ENCODE assay signal across 11 cellular contexts in the genomic region with DNA sequence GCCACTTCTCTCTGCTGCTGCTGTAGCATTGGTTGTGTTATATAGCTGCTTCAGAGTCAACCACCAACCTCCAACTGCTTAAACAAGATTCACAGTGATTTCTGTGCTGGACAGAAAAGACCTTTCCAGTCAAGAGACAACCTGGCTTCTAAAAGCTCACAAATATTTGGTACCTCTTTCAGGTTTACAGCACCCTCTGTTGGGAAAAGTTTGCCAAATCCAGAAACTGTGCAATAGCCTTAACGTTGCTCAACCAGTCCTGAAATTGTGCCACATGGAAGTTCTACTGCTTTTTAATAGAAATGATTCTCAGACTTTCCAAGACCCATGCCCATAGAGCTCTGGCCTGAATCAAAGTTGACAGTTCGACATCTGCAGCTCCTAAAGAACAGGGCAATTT.
DNase-seq lines count a peak whose midpoint lies in the region; ATAC-seq, FAIRE-seq and TF ChIP-seq lines count a peak whose summit lies in the region.
"Had no signal": no experiment of that assay in that cellular context is flagged by ENCODE, and none has a peak within 500 bp of the region (broad histone marks: within the 10 kb centered on the region; RNA-seq: fewer than 3 reads in every experiment).

No MANE protein-coding gene starts in this region.

- RAD21 ChIA-PET in GM12878 (lab: Charles Lee; ENCODE audit: unreplicated experiment), result no interaction called here

- no peak overlapping the region for H3K9ac ChIP-seq in GM12878 (ENCODE audit: control insufficient read depth, insufficient read depth, low read length)
- no peak overlapping the region for H3K9ac ChIP-seq in trophoblast cell (ENCODE audit: low read length)

- H3K27ac ChIP-seq in GM12878 (ENCODE audit: control insufficient read depth, insufficient read depth), result no peak overlapping the region
- no peak overlapping the region for H3K27ac ChIP-seq in trophoblast cell (ENCODE audit: low read depth, low read length)
- no peak overlapping the region for H3K27ac ChIP-seq in gastroesophageal sphincter
- H3K27ac ChIP-seq: epithelial cell of prostate had no signal

- H3K14ac ChIP-seq in trophoblast cell (ENCODE audit: low read length), result no peak overlapping the region

- no TSS peak for BruUV-seq in GM12878 (replicated peaks; lab: Mats Ljungman, UMichigan)

- H3K4me2 ChIP-seq in GM12878 (ENCODE audit: control insufficient read depth, insufficient read depth) (no peak overlapping the region), trophoblast cell (ENCODE audit: low read length) (no peak overlapping the region)

- POLR2A ChIA-PET in GM12878 (lab: Charles Lee), result no interaction called here

- H4K20me1 ChIP-seq in GM12878 (ENCODE audit: control insufficient read depth, insufficient read depth), result no peaks in the 10 kb centered on the region

- ATAC-seq in GM12878, result peak; percentile 54
- no peak for ATAC-seq in activated T-cell treated with anti-CD3 and anti-CD28 coated beads, Interleukin-2, amount 50 U/mL, for 4 hours
- no peak for ATAC-seq in gastroesophageal sphincter
- ATAC-seq in HG03571 (IDR thresholded peaks at IDR 0.05; ENCODE audit: unreplicated experiment), result no peak

- peak; percentile 44; the same call in 1 of the 2 replicates for TF ChIP-seq RAD21 in GM12878 (IDR thresholded peaks at IDR 0.05; ENCODE audit: insufficient read depth, low read depth, low read length)

- no peak overlapping the region for H2BK5ac ChIP-seq in trophoblast cell (ENCODE audit: low read depth, low read length, poor library complexity)

- DNase-seq in GM13976 (ENCODE audit: low spot score) (no peak), GM12878 (ENCODE audit: low read depth, low spot score) (no peak), trophoblast cell (peak; percentile 16 to 64)
- no peak for DNase-seq in activated T-cell treated with anti-CD3 and anti-CD28 coated beads, Interleukin-2, amount 50 U/mL, for 4 hours
- DNase-seq in effector CD8-positive, alpha-beta T cell (lab: John Stamatoyannopoulos, UW), result no peak
- DNase-seq: activated CD8-positive, alpha-beta memory T cell treated with anti-CD3 and anti-CD28 coated beads, Interleukin-2, amount 50 U/mL, for 48 hours; Right ventricle myocardium superior had no signal

- no peaks in the 10 kb centered on the region for H3K36me3 Mint-ChIP-seq in activated T-cell treated with anti-CD3 and anti-CD28 coated beads, Interleukin-2, amount 50 U/mL, for 4 hours (ENCODE audit: insufficient read depth)

- FAIRE-seq in GM12878 (lab: Jason Lieb, UNC), result no peak

- no peaks in the 10 kb centered on the region for H3K4me1 Mint-ChIP-seq in activated T-cell treated with anti-CD3 and anti-CD28 coated beads, Interleukin-2, amount 50 U/mL, for 4 hours (ENCODE audit: low read depth)

- no peaks in the 10 kb centered on the region for H3K79me1 ChIP-seq in trophoblast cell (ENCODE audit: low read length)

- no peak overlapping the region for H2BK120ac ChIP-seq in trophoblast cell (ENCODE audit: insufficient read depth, low read length, poor library complexity)

- no peak overlapping the region for H3K4ac ChIP-seq in trophoblast cell (ENCODE audit: low read depth, low read length)

- TF ChIP-seq EP300 in GM12878 (IDR thresholded peaks at IDR 0.05; ENCODE audit: borderline replicate concordance in 1 of 2, control insufficient read depth in 1 of 2, low read depth in 2 of 2, low read length in 2 of 2) (no peak), gastroesophageal sphincter (IDR thresholded peaks at IDR 0.05) (no peak)

- H3K79me2 ChIP-seq in GM12878 (ENCODE audit: control insufficient read depth, insufficient read depth, low read length), result no peaks in the 10 kb centered on the region
- H3K79me2 ChIP-seq in trophoblast cell (ENCODE audit: control insufficient read depth, insufficient read depth, low read length, poor library complexity), result no peaks in the 10 kb centered on the region

- H3K9me3 Mint-ChIP-seq in activated T-cell treated with anti-CD3 and anti-CD28 coated beads, Interleukin-2, amount 50 U/mL, for 4 hours, result no peaks in the 10 kb centered on the region

- H3K27me3 Mint-ChIP-seq in activated T-cell treated with anti-CD3 and anti-CD28 coated beads, Interleukin-2, amount 50 U/mL, for 4 hours (ENCODE audit: low read depth), result no peaks in the 10 kb centered on the region

- H2AK5ac ChIP-seq in trophoblast cell (ENCODE audit: low read length), result no peak overlapping the region

- no peak overlapping the region for H3K4me3 Mint-ChIP-seq in activated T-cell treated with anti-CD3 and anti-CD28 coated beads, Interleukin-2, amount 50 U/mL, for 4 hours

- H3K36me3 ChIP-seq in GM12878 (ENCODE audit: control insufficient read depth in 2 of 2, insufficient read depth in 2 of 2, low read length in 1 of 2), result no peaks in the 10 kb centered on the region
- H3K36me3 ChIP-seq in trophoblast cell (ENCODE audit: control insufficient read depth in 1 of 2, insufficient read depth in 2 of 2, low read length in 2 of 2), result peaks cover 0 to 2% of the 10 kb centered on the region in 2 experiments
- no peaks in the 10 kb centered on the region for H3K36me3 ChIP-seq in gastroesophageal sphincter

- H3K9me3 ChIP-seq in GM12878 (replicated peaks; ENCODE audit: control insufficient read depth, insufficient read depth, low read length) (no peaks in the 10 kb centered on the region; the same call in 2 of the 3 replicates), trophoblast cell (ENCODE audit: insufficient read depth, low read depth, low read length) (no peaks in the 10 kb centered on the region), gastroesophageal sphincter (no peaks in the 10 kb centered on the region)

- CTCF ChIA-PET in GM12878 (lab: Yijun Ruan, JAX), result interaction anchor here (0.9 to 1.4 kb wide), 2 partner anchors 16 to 19 kb away, joined by 3 read pairs; no protein-coding TSS in a partner anchor

- H3K27me3 ChIP-seq in GM12878 (replicated peaks in 1 of 2; ENCODE audit: control insufficient read depth in 2 of 2, insufficient read depth in 2 of 2, low read length in 1 of 2), result no peaks in the 10 kb centered on the region
- H3K27me3 ChIP-seq in trophoblast cell (ENCODE audit: insufficient read depth, low read length), result no peaks in the 10 kb centered on the region
- no peaks in the 10 kb centered on the region for H3K27me3 ChIP-seq in gastroesophageal sphincter

- TF ChIP-seq POLR2A in GM12878 (IDR thresholded peaks at IDR 0.05; ENCODE audit: low read depth, low read length) (no peak), gastroesophageal sphincter (IDR thresholded peaks at IDR 0.05) (no peak)

- no peak overlapping the region for H3K18ac ChIP-seq in trophoblast cell (ENCODE audit: low read length)

- in situ Hi-C loops in GM13976 (cut with MboI; ENCODE audit: low sequenced_read_pairs, unreplicated experiment) (no loop called here), GM12878 (cut with MboI) (no loop called here)

- SMC1A ChIA-PET in GM12878 (lab: Charles Lee; ENCODE audit: uncharacterized antibody, unreplicated experiment), result interaction anchor here (0.6 to 1.2 kb wide), 4 partner anchors 13 to 217 kb away, joined by 3 read pairs; no protein-coding TSS in a partner anchor

- H2BK12ac ChIP-seq in trophoblast cell (ENCODE audit: low read length), result no peak overlapping the region

- no peak overlapping the region for H2AFZ ChIP-seq in GM12878 (ENCODE audit: control insufficient read depth, low read depth, low read length)
- no peak overlapping the region for H2AFZ ChIP-seq in trophoblast cell (ENCODE audit: insufficient read depth, low read length, poor library complexity)

- peak; percentile 2 for TF ChIP-seq CTCF in GM13976 (IDR thresholded peaks at IDR 0.05; ENCODE audit: borderline replicate concordance, control extremely low read depth, extremely low read depth, insufficient read depth, missing control alignments)
- TF ChIP-seq CTCF in LNCAP (IDR thresholded peaks at IDR 0.05), result peak; percentile 43; the same call in 1 of the 2 replicates
- no peak; a peak in 1 of 6 replicates for TF ChIP-seq CTCF in GM12878 (IDR thresholded peaks at IDR 0.05 in 2 of 3, conservative IDR thresholded peaks at IDR 0.05 in 1 of 3; ENCODE audit: control insufficient read depth in 2 of 3, extremely low read depth in 1 of 3, insufficient read depth in 1 of 3, low read depth in 3 of 3, low read length in 3 of 3)
- no peak for TF ChIP-seq CTCF in gastroesophageal sphincter (IDR thresholded peaks at IDR 0.05)

- no peak overlapping the region for H4K12ac ChIP-seq in trophoblast cell (ENCODE audit: low read depth, low read length)

- intact Hi-C loops in GM12878 (cut with micrococcal nuclease; ENCODE audit: unreplicated experiment), result loop anchor here (5.0 to 10.0 kb wide), 3 partner anchors 219 to 477 kb away; no protein-coding TSS in a partner anchor

- H3K4me3 ChIP-seq in GM12878 (no peak overlapping the region), trophoblast cell (ENCODE audit: low read depth, low read length) (no peak overlapping the region), gastroesophageal sphincter (no peak overlapping the region)

- H4K8ac ChIP-seq in trophoblast cell (ENCODE audit: low read depth, low read length), result no peak overlapping the region

- 0% methylated on average over 2 of the region's 2 CpGs for WGBS in GM12878 (ENCODE audit: insufficient coverage, insufficient replicate concordance, low lambda C conversion rate, missing lambda C conversion rate)
- WGBS in trophoblast cell (ENCODE audit: extremely low coverage, insufficient coverage, insufficient read length), result no CpG with 5 or more reads among the region's 2 CpGs
- 31 to 43% methylated on average over 2 of the region's 2 CpGs for WGBS in gastroesophageal sphincter (ENCODE audit: low coverage in 1 of 2), 2 donors

- no peaks in the 10 kb centered on the region for H3K4me1 ChIP-seq in GM12878 (ENCODE audit: control insufficient read depth, insufficient read depth, low read length)
- H3K4me1 ChIP-seq in trophoblast cell (ENCODE audit: control insufficient read depth in 1 of 2, insufficient read depth in 2 of 2, low read length in 2 of 2), result no peaks in the 10 kb centered on the region
- H3K4me1 ChIP-seq in gastroesophageal sphincter, result no peaks in the 10 kb centered on the region

- no peak overlapping the region for H3K23ac ChIP-seq in trophoblast cell (ENCODE audit: low read length)

- no peak overlapping the region for H4K91ac ChIP-seq in trophoblast cell (ENCODE audit: low read depth, low read length)

TF ChIP-seq in GM12878, 131 proteins besides CTCF, POLR2A, EP300 and RAD21:
- no peak for TF ChIP-seq BHLHE40 (IDR thresholded peaks at IDR 0.05; ENCODE audit: borderline replicate concordance in 1 of 2, low read depth in 2 of 2, low read length in 1 of 2)
- no peak for TF ChIP-seq RB1 (IDR thresholded peaks at IDR 0.05; ENCODE audit: borderline replicate concordance)
- peak; percentile 12; the same call in 1 of the 2 replicates for TF ChIP-seq SMC3 (IDR thresholded peaks at IDR 0.05; ENCODE audit: borderline replicate concordance, low read length)

Comparison
In these comparisons a context has a peak if more than half of its experiments do, and no peak if none do; other contexts are left out.
1. DNase-seq: peak in trophoblast cell (2 of 2); none in GM13976 (single experiment), GM12878 (single experiment), activated T-cell treated with anti-CD3 and anti-CD28 coated beads, Interleukin-2, amount 50 U/mL, for 4 hours (single experiment) and effector CD8-positive, alpha-beta T cell (single experiment).
2. CTCF ChIP-seq: peak in GM13976 (single experiment) and LNCAP (single experiment); none in GM12878 (0 of 3) and gastroesophageal sphincter (0 of 4).